1 cellular context compared by ENCODE assay signal in genomic region chr5:174384509-174384947, GRCh38.
TF ChIP-seq lines count a peak whose summit lies in the region.

No MANE protein-coding gene starts in this region.

TF ChIP-seq in SK-N-SH treated with all-trans-retinoic acid at 6 μM for 48 hours, 23 proteins besides CTCF, POLR2A, EP300 and RAD21 (continued from another document):
- peak; percentile 36; the same call in 1 of the 2 replicates for TF ChIP-seq PATZ1 (CRISPR knock-in tag; IDR thresholded peaks at IDR 0.05; ENCODE audit: borderline replicate concordance)
- no peak for TF ChIP-seq CSDC2 (CRISPR knock-in tag; IDR thresholded peaks at IDR 0.05)
- no peak for TF ChIP-seq BACH2 (CRISPR knock-in tag; IDR thresholded peaks at IDR 0.05; ENCODE audit: borderline replicate concordance)
